Comparison of ENCODE assay signal across 8 cellular contexts in the genomic region with DNA sequence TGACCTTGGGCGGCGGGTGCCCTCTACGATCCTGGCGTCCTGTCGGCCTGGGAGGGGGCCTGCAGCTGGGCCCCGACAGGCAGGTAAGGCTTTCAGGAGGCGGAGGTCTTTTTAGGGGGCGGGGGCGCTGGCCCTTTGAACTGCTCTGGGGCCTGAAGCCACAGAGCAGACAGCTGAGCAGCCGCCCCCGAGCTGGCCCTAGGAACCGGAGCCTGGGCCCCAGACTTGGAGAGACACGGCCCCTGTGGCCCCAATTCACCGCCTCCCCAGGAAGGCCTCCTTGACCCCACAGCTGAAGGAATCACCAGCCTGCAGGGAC. TPM values are rescaled to one million over a fixed set of nuclear protein-coding genes. Genes with fewer than 3 reads are reported as not detected.
A peak's percentile ranks its signal among the peaks of the same experiment; 100 is the strongest.
DNase-seq lines count a peak whose midpoint lies in the region; ATAC-seq and TF ChIP-seq lines count a peak whose summit lies in the region.

No MANE protein-coding gene starts in this region.

- peak overlapping the region; percentile 68 for H3K27ac ChIP-seq in SJSA1

- TF ChIP-seq CTCF in GM10248 (IDR thresholded peaks at IDR 0.05; ENCODE audit: control extremely low read depth, extremely low read depth, low read depth, missing control alignments) (peak; percentile 5), fibroblast of villous mesenchyme (IDR thresholded peaks at IDR 0.05; ENCODE audit: insufficient read depth, low read depth, low read length) (no peak)

- peaks cover 17% of the 10 kb centered on the region for H3K36me3 ChIP-seq in SJSA1

- POLR2A ChIA-PET in GM10248 (lab: Yijun Ruan, JAX), result interaction anchor here (1.1 kb wide), 1 partner anchor 24 kb away, joined by 4 read pairs; the partner anchor contains the start of gene TBC1D22A

- H3K4me3 ChIP-seq in SJSA1, result peak overlapping the region; percentile 99
- H3K4me3 ChIP-seq in fibroblast of villous mesenchyme (ENCODE audit: low read depth, low read length), result peak overlapping the region; percentile 75

- ATAC-seq in activated CD4-positive, CD25-positive, alpha-beta regulatory T cell treated with anti-CD3 and anti-CD28 coated beads, Interleukin-2, amount 50 U/mL, for 24 hours, result no peak
- ATAC-seq in HG03280 (IDR thresholded peaks at IDR 0.05; ENCODE audit: unreplicated experiment), result no peak

- peaks cover 21% of the 10 kb centered on the region for H3K4me1 ChIP-seq in SJSA1 (replicated peaks)

- CTCF ChIA-PET in GM10248 (lab: Yijun Ruan, JAX), result interaction anchor here (1.3 to 7.0 kb wide), 4 partner anchors 10 to 65 kb away, joined by 4 to 49 read pairs (median 14); no protein-coding TSS in a partner anchor

- no peak for DNase-seq in GM10248 (ENCODE audit: extremely low spot score)
- no peak for DNase-seq in SJSA1 (ENCODE audit: low read depth in 1 of 2, low spot score in 2 of 2)
- DNase-seq in fibroblast of villous mesenchyme (ENCODE audit: low read depth), result no peak
- peak; percentile 73 for DNase-seq in retina
- DNase-seq in SK-N-DZ (ENCODE audit: low spot score), result no peak
- no peak for DNase-seq in activated CD8-positive, alpha-beta memory T cell treated with anti-CD3 and anti-CD28 coated beads, Interleukin-2, amount 50 U/mL, for 4 hours

- peaks cover 4% of the 10 kb centered on the region; the same call in 1 of the 2 replicates for H3K9me3 ChIP-seq in SJSA1 (replicated peaks)

- H3K27me3 ChIP-seq in SJSA1 (replicated peaks), result no peaks in the 10 kb centered on the region

RNA-seq across cellular contexts. Expression of gene CERK, which starts 0.5 kb away (rescaled TPM):
- total RNA-seq in SJSA1 (2014; rRNA removed; shearing (Covaris generic)), result 45.0 and 61.6 TPM in 2 replicates
- 37.7 and 38.9 TPM in 2 replicates for total RNA-seq in fibroblast of villous mesenchyme
- 75.2 and 81.1 TPM in 2 replicates for polyA plus RNA-seq in SK-N-DZ (2014; cell fraction: cytosol; rRNA removed)
- 34.0 and 34.4 TPM in 2 replicates for polyA plus RNA-seq in SK-N-DZ (2014; cell fraction: nucleus; rRNA removed)

RNA-seq across cellular contexts. Expression of gene TBC1D22A, which starts 23.8 kb away (rescaled TPM):
- 10.5 and 18.5 TPM in 2 replicates for total RNA-seq in SJSA1 (2014; rRNA removed; shearing (Covaris generic))
- 12.5 and 14.5 TPM in 2 replicates for total RNA-seq in fibroblast of villous mesenchyme
- 6.1 and 11.8 TPM in 2 replicates for polyA plus RNA-seq in SK-N-DZ (2014; cell fraction: cytosol; rRNA removed)
- 5.7 and 8.3 TPM in 2 replicates for polyA plus RNA-seq in SK-N-DZ (2014; cell fraction: nucleus; rRNA removed)
